8 cellular contexts compared by ENCODE assay signal in genomic region chr12:63843613-63844390, GRCh38. TPM values are rescaled to one million over a fixed set of nuclear protein-coding genes. Genes with fewer than 3 reads are reported as not detected.
A peak's percentile ranks its signal among the peaks of the same experiment; 100 is the strongest.
DNase-seq lines count a peak whose midpoint lies in the region; ATAC-seq and TF ChIP-seq lines count a peak whose summit lies in the region.

No MANE protein-coding gene starts in this region.

- peak overlapping the region; percentile 88 for H2AFZ ChIP-seq in OCI-LY3 (ENCODE audit: low read depth, low read length)

- H3K9ac ChIP-seq in HUES48 (ENCODE audit: low read depth, low read length) (peak overlapping the region; percentile 28), OCI-LY3 (ENCODE audit: low read length) (peak overlapping the region; percentile 77), mucosa of stomach (ENCODE audit: low read length) (peak overlapping the region; percentile 85)

- peak overlapping the region; percentile 81 for H3K4me2 ChIP-seq in OCI-LY3 (ENCODE audit: low read length)

- peak overlapping the region; percentile 93 for H3K27ac Mint-ChIP-seq in Calu3 (ENCODE audit: unreplicated experiment)

- no peaks in the 10 kb centered on the region for H3K9me3 ChIP-seq in HUES48 (ENCODE audit: control insufficient read depth, insufficient read depth, low read length)
- H3K9me3 ChIP-seq in OCI-LY3 (ENCODE audit: insufficient read depth, low read length), result no peaks in the 10 kb centered on the region
- no peaks in the 10 kb centered on the region for H3K9me3 ChIP-seq in mucosa of stomach (ENCODE audit: control insufficient read depth, low read length)

- peak overlapping the region; percentile 97 for H3K4me3 Mint-ChIP-seq in Calu3 (ENCODE audit: low read depth, unreplicated experiment)

- H3K27ac ChIP-seq in HUES48 (ENCODE audit: low read depth, low read length), result peak overlapping the region; percentile 57
- H3K27ac ChIP-seq in OCI-LY3 (ENCODE audit: low read length), result peak overlapping the region; percentile 39

- CTCF ChIA-PET in Calu3 (lab: Charles Lee), result interaction anchor here (0.5 to 2.5 kb wide), 12 partner anchors 10 to 560 kb away, joined by 3 to 18 read pairs (median 3); partner anchors contain the start of genes KICS2 and XPOT

- intact Hi-C loops in Calu3 (cut with micrococcal nuclease; ENCODE audit: unreplicated experiment), result no loop called here

- H3K9me3 Mint-ChIP-seq in Calu3 (ENCODE audit: low read depth, unreplicated experiment), result no peaks in the 10 kb centered on the region

- ATAC-seq in GM21447 (IDR thresholded peaks at IDR 0.05; ENCODE audit: unreplicated experiment), result peak; percentile 95
- peak; percentile 96 for ATAC-seq in esophagus mucosa

- H3K36me3 Mint-ChIP-seq in Calu3 (ENCODE audit: insufficient read depth, unreplicated experiment), result peaks cover 29% of the 10 kb centered on the region

- H3K4me1 Mint-ChIP-seq in Calu3 (ENCODE audit: low read depth, unreplicated experiment), result peaks cover 18% of the 10 kb centered on the region

- no peaks in the 10 kb centered on the region for H3K36me3 ChIP-seq in HUES48 (ENCODE audit: control insufficient read depth, insufficient read depth, low read length)
- no peaks in the 10 kb centered on the region for H3K36me3 ChIP-seq in OCI-LY3 (replicated peaks; ENCODE audit: low read depth, low read length)
- no peaks in the 10 kb centered on the region for H3K36me3 ChIP-seq in mucosa of stomach (ENCODE audit: control insufficient read depth, insufficient read depth, low read length)

- H3K4me3 ChIP-seq in HUES48 (ENCODE audit: low read depth, low read length) (peak overlapping the region; percentile 94), OCI-LY3 (ENCODE audit: low read length) (peak overlapping the region; percentile 83), mucosa of stomach (ENCODE audit: low read length) (peak overlapping the region; percentile 85)

- no peaks in the 10 kb centered on the region for H3K27me3 Mint-ChIP-seq in Calu3 (ENCODE audit: unreplicated experiment)

- TF ChIP-seq CTCF in Calu3 (IDR thresholded peaks at IDR 0.05; ENCODE audit: unreplicated experiment) (peak; percentile 96), OCI-LY3 (IDR thresholded peaks at IDR 0.05; ENCODE audit: low read depth, low read length) (peak; percentile 87)

- peaks cover 7% of the 10 kb centered on the region; the same call in 1 of the 2 replicates for H3K4me1 ChIP-seq in HUES48 (ENCODE audit: control insufficient read depth, insufficient read depth, low read length)
- H3K4me1 ChIP-seq in OCI-LY3 (ENCODE audit: low read length), result peaks cover 8% of the 10 kb centered on the region
- peaks cover 7% of the 10 kb centered on the region for H3K4me1 ChIP-seq in mucosa of stomach (ENCODE audit: control insufficient read depth, insufficient read depth, low read length)

- no peaks in the 10 kb centered on the region for H4K20me1 ChIP-seq in OCI-LY3 (ENCODE audit: insufficient read depth, low read length)

- DNase-seq in Calu3, result peak; percentile 96
- peak; percentile 82 for DNase-seq in activated T-cell treated with anti-CD3 and anti-CD28 coated beads, Interleukin-2, amount 50 U/mL, for 1 hour
- peak; percentile 32 to 63 for DNase-seq in stimulated activated CD8-positive, alpha-beta memory T cell treated with anti-CD3 and anti-CD28 coated beads, Interleukin-4, amount 100 ng/mL, for 4 hours (ENCODE audit: low read depth in 2 of 2, low spot score in 1 of 2)

- H3K79me2 ChIP-seq in OCI-LY3 (ENCODE audit: low read length), result no peaks in the 10 kb centered on the region

- peaks cover 11% of the 10 kb centered on the region for H3K27me3 ChIP-seq in HUES48 (ENCODE audit: control insufficient read depth, insufficient read depth, low read length)
- no peaks in the 10 kb centered on the region; the same call in 1 of the 2 replicates for H3K27me3 ChIP-seq in OCI-LY3 (ENCODE audit: low read depth, low read length)
- no peaks in the 10 kb centered on the region for H3K27me3 ChIP-seq in mucosa of stomach (ENCODE audit: control insufficient read depth, insufficient read depth, low read length)

- BruUV-seq in Calu3 (replicated peaks; lab: Mats Ljungman, UMichigan), result no TSS peak

RNA-seq across cellular contexts. Expression of gene SRGAP1, which starts 0.7 kb away (rescaled TPM):
- 28.3 and 29.3 TPM in 2 replicates for total RNA-seq in Calu3 (2022)
- 5.8 TPM for total RNA-seq in esophagus mucosa

Comparison
In these comparisons a context has a peak if more than half of its experiments do, and no peak if none do; other contexts are left out.
1. Peak in every context shown above with its lines: DNase-seq, ATAC-seq, H3K4me3 ChIP-seq and H3K27ac ChIP-seq.
2. H3K9ac ChIP-seq: peak in every context shown above with its lines; median percentile 85 in mucosa of stomach; 77 in OCI-LY3; 28 in HUES48.